In genomic region chr2:191321861-191322662, GRCh38 we compare ENCODE assay signal across 9 cellular contexts.
A peak's percentile ranks its signal among the peaks of the same experiment; 100 is the strongest.
DNase-seq lines count a peak whose midpoint lies in the region; ATAC-seq and TF ChIP-seq lines count a peak whose summit lies in the region.
"Had no signal": no experiment of that assay in that cellular context is flagged by ENCODE, and none has a peak within 500 bp of the region (broad histone marks: within the 10 kb centered on the region; RNA-seq: fewer than 3 reads in every experiment).

No MANE protein-coding gene starts in this region.

- peak; percentile 75 for ATAC-seq in GM19397 (IDR thresholded peaks at IDR 0.05; ENCODE audit: unreplicated experiment)
- peak; percentile 86 for ATAC-seq in HG03442 (IDR thresholded peaks at IDR 0.05; ENCODE audit: unreplicated experiment)
- no peak for ATAC-seq in SK-N-SH treated with all-trans-retinoic acid at 6 μM for 48 hours

- peaks cover 2% of the 10 kb centered on the region for H3K9me3 Mint-ChIP-seq in glutamatergic neuron (ENCODE audit: unreplicated experiment)
- H3K9me3 Mint-ChIP-seq in stimulated activated naive CD8-positive, alpha-beta T cell treated with anti-CD3 and anti-CD28 coated beads, Interleukin-15, Interleukin-2, amounts not matched to agents 100 ng/mL and 50 ng/mL, for 24 hours, result no peaks in the 10 kb centered on the region
- peaks cover 6% of the 10 kb centered on the region for H3K9me3 Mint-ChIP-seq in activated T-helper 2 cell treated with anti-CD3 and anti-CD28 coated beads, Interferon-gamma antibody, Interleukin-2, Interleukin-4, amounts not matched to agents 10 μg/mL and 5 μg/mL and 100 μg/mL, durations not matched to agents 14 hours and 24 hours and 36 hours

- DNase-seq in glutamatergic neuron (no peak), HuH-7 (ENCODE audit: low spot score) (no peak), germinal center (ENCODE audit: low spot score) (no peak)
- no peak for DNase-seq in activated T-helper 2 cell treated with anti-CD3 and anti-CD28 coated beads, Interferon-gamma antibody, Interleukin-2, Interleukin-4, amounts not matched to agents 10 μg/mL and 5 μg/mL and 100 μg/mL, durations not matched to agents 14 hours and 24 hours and 36 hours (ENCODE audit: low spot score)

- no peak for TF ChIP-seq CTCF in glutamatergic neuron (IDR thresholded peaks at IDR 0.05; ENCODE audit: partially characterized antibody, unreplicated experiment)

- no peaks in the 10 kb centered on the region for H3K36me3 Mint-ChIP-seq in glutamatergic neuron (ENCODE audit: unreplicated experiment)
- H3K36me3 Mint-ChIP-seq in stimulated activated naive CD8-positive, alpha-beta T cell treated with anti-CD3 and anti-CD28 coated beads, Interleukin-15, Interleukin-2, amounts not matched to agents 100 ng/mL and 50 ng/mL, for 24 hours (ENCODE audit: low read depth), result peaks cover 8% of the 10 kb centered on the region
- no peaks in the 10 kb centered on the region for H3K36me3 Mint-ChIP-seq in activated T-helper 2 cell treated with anti-CD3 and anti-CD28 coated beads, Interferon-gamma antibody, Interleukin-2, Interleukin-4, amounts not matched to agents 10 μg/mL and 5 μg/mL and 100 μg/mL, durations not matched to agents 14 hours and 24 hours and 36 hours (ENCODE audit: low read depth)

- H3K27me3 Mint-ChIP-seq in glutamatergic neuron (ENCODE audit: unreplicated experiment), result peaks cover 4% of the 10 kb centered on the region
- peaks cover 3% of the 10 kb centered on the region for H3K27me3 Mint-ChIP-seq in stimulated activated naive CD8-positive, alpha-beta T cell treated with anti-CD3 and anti-CD28 coated beads, Interleukin-15, Interleukin-2, amounts not matched to agents 100 ng/mL and 50 ng/mL, for 24 hours
- peaks cover 2% of the 10 kb centered on the region for H3K27me3 Mint-ChIP-seq in activated T-helper 2 cell treated with anti-CD3 and anti-CD28 coated beads, Interferon-gamma antibody, Interleukin-2, Interleukin-4, amounts not matched to agents 10 μg/mL and 5 μg/mL and 100 μg/mL, durations not matched to agents 14 hours and 24 hours and 36 hours (ENCODE audit: low read depth)

- H3K4me3 Mint-ChIP-seq in glutamatergic neuron (ENCODE audit: unreplicated experiment), result peak overlapping the region; percentile 66
- no peak overlapping the region for H3K4me3 Mint-ChIP-seq in stimulated activated naive CD8-positive, alpha-beta T cell treated with anti-CD3 and anti-CD28 coated beads, Interleukin-15, Interleukin-2, amounts not matched to agents 100 ng/mL and 50 ng/mL, for 24 hours
- no peak overlapping the region for H3K4me3 Mint-ChIP-seq in activated T-helper 2 cell treated with anti-CD3 and anti-CD28 coated beads, Interferon-gamma antibody, Interleukin-2, Interleukin-4, amounts not matched to agents 10 μg/mL and 5 μg/mL and 100 μg/mL, durations not matched to agents 14 hours and 24 hours and 36 hours (ENCODE audit: low read depth)
- H3K4me3 Mint-ChIP-seq: T-helper 1 cell treated with Interleukin-12 subunit alpha and Interleukin-12 subunit beta and Interleukin-4 antibody, amounts not matched to agents 30 μg/mL and 1 μg/mL, for 36 hours had no signal

- peaks cover 42% of the 10 kb centered on the region for H3K4me1 Mint-ChIP-seq in glutamatergic neuron (ENCODE audit: low read depth, unreplicated experiment)
- H3K4me1 Mint-ChIP-seq in stimulated activated naive CD8-positive, alpha-beta T cell treated with anti-CD3 and anti-CD28 coated beads, Interleukin-15, Interleukin-2, amounts not matched to agents 100 ng/mL and 50 ng/mL, for 24 hours (ENCODE audit: low read depth), result peaks cover 33% of the 10 kb centered on the region
- H3K4me1 Mint-ChIP-seq in activated T-helper 2 cell treated with anti-CD3 and anti-CD28 coated beads, Interferon-gamma antibody, Interleukin-2, Interleukin-4, amounts not matched to agents 10 μg/mL and 5 μg/mL and 100 μg/mL, durations not matched to agents 14 hours and 24 hours and 36 hours (ENCODE audit: low read depth), result peaks cover 12% of the 10 kb centered on the region

- intact Hi-C loops in activated T-helper 2 cell treated with anti-CD3 and anti-CD28 coated beads, Interferon-gamma antibody, Interleukin-2, Interleukin-4, amounts not matched to agents 10 μg/mL and 5 μg/mL and 100 μg/mL, durations not matched to agents 14 hours and 24 hours and 36 hours (cut with micrococcal nuclease), result no loop called here

- peak overlapping the region; percentile 72 for H3K27ac Mint-ChIP-seq in glutamatergic neuron (ENCODE audit: unreplicated experiment)
- H3K27ac Mint-ChIP-seq in stimulated activated naive CD8-positive, alpha-beta T cell treated with anti-CD3 and anti-CD28 coated beads, Interleukin-15, Interleukin-2, amounts not matched to agents 100 ng/mL and 50 ng/mL, for 24 hours, result peak overlapping the region; percentile 8
- no peak overlapping the region for H3K27ac Mint-ChIP-seq in activated T-helper 2 cell treated with anti-CD3 and anti-CD28 coated beads, Interferon-gamma antibody, Interleukin-2, Interleukin-4, amounts not matched to agents 10 μg/mL and 5 μg/mL and 100 μg/mL, durations not matched to agents 14 hours and 24 hours and 36 hours

TF ChIP-seq in SK-N-SH treated with all-trans-retinoic acid at 6 μM for 48 hours, 23 proteins besides CTCF, POLR2A, EP300 and RAD21 (continues in another document):
- TF ChIP-seq, protein P1, sequence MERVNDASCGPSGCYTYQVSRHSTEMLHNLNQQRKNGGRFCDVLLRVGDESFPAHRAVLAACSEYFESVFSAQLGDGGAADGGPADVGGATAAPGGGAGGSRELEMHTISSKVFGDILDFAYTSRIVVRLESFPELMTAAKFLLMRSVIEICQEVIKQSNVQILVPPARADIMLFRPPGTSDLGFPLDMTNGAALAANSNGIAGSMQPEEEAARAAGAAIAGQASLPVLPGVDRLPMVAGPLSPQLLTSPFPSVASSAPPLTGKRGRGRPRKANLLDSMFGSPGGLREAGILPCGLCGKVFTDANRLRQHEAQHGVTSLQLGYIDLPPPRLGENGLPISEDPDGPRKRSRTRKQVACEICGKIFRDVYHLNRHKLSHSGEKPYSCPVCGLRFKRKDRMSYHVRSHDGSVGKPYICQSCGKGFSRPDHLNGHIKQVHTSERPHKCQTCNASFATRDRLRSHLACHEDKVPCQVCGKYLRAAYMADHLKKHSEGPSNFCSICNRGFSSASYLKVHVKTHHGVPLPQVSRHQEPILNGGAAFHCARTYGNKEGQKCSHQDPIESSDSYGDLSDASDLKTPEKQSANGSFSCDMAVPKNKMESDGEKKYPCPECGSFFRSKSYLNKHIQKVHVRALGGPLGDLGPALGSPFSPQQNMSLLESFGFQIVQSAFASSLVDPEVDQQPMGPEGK (CRISPR knock-in tag; IDR thresholded peaks at IDR 0.05; ENCODE audit: borderline replicate concordance), result no peak
- TF ChIP-seq, protein P2, sequence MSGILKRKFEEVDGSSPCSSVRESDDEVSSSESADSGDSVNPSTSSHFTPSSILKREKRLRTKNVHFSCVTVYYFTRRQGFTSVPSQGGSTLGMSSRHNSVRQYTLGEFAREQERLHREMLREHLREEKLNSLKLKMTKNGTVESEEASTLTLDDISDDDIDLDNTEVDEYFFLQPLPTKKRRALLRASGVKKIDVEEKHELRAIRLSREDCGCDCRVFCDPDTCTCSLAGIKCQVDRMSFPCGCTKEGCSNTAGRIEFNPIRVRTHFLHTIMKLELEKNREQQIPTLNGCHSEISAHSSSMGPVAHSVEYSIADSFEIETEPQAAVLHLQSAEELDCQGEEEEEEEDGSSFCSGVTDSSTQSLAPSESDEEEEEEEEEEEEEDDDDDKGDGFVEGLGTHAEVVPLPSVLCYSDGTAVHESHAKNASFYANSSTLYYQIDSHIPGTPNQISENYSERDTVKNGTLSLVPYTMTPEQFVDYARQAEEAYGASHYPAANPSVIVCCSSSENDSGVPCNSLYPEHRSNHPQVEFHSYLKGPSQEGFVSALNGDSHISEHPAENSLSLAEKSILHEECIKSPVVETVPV (CRISPR knock-in tag; IDR thresholded peaks at IDR 0.05), result peak; percentile 63
- TF ChIP-seq ISL1 (CRISPR knock-in tag; IDR thresholded peaks at IDR 0.05) (peak; percentile 51), ZFP3 (CRISPR knock-in tag; IDR thresholded peaks at IDR 0.05) (peak; percentile 76), ZC3H10 (CRISPR knock-in tag; IDR thresholded peaks at IDR 0.05) (no peak), BACH2 (CRISPR knock-in tag; IDR thresholded peaks at IDR 0.05; ENCODE audit: borderline replicate concordance) (0 out of 2 replicates have a peak, but pooled peaks have one; percentile 11), PPARA (CRISPR knock-in tag; IDR thresholded peaks at IDR 0.05; ENCODE audit: borderline replicate concordance) (no peak), GLIS3 (CRISPR knock-in tag; IDR thresholded peaks at IDR 0.05) (no peak), TCF4 (CRISPR knock-in tag; IDR thresholded peaks at IDR 0.05; ENCODE audit: borderline replicate concordance) (peak; percentile 61; the same call in 1 of the 2 replicates), ARNTL (CRISPR knock-in tag; IDR thresholded peaks at IDR 0.05; ENCODE audit: borderline replicate concordance, low read depth) (no peak), SNAI2 (CRISPR knock-in tag; IDR thresholded peaks at IDR 0.05) (no peak)
- TF ChIP-seq, protein P3, sequence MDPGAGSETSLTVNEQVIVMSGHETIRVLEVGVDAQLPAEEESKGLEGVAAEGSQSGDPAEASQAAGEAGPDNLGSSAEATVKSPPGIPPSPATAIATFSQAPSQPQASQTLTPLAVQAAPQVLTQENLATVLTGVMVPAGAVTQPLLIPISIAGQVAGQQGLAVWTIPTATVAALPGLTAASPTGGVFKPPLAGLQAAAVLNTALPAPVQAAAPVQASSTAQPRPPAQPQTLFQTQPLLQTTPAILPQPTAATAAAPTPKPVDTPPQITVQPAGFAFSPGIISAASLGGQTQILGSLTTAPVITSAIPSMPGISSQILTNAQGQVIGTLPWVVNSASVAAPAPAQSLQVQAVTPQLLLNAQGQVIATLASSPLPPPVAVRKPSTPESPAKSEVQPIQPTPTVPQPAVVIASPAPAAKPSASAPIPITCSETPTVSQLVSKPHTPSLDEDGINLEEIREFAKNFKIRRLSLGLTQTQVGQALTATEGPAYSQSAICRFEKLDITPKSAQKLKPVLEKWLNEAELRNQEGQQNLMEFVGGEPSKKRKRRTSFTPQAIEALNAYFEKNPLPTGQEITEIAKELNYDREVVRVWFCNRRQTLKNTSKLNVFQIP (CRISPR knock-in tag; IDR thresholded peaks at IDR 0.05; ENCODE audit: borderline replicate concordance, low read depth), result no peak
- TF ChIP-seq, protein P4, sequence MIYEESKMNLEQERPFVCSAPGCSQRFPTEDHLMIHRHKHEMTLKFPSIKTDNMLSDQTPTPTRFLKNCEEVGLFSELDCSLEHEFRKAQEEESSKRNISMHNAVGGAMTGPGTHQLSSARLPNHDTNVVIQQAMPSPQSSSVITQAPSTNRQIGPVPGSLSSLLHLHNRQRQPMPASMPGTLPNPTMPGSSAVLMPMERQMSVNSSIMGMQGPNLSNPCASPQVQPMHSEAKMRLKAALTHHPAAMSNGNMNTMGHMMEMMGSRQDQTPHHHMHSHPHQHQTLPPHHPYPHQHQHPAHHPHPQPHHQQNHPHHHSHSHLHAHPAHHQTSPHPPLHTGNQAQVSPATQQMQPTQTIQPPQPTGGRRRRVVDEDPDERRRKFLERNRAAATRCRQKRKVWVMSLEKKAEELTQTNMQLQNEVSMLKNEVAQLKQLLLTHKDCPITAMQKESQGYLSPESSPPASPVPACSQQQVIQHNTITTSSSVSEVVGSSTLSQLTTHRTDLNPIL (CRISPR knock-in tag; IDR thresholded peaks at IDR 0.05; ENCODE audit: low read depth), result peak; percentile 60; the same call in 1 of the 2 replicates
